28 cellular contexts compared by ENCODE assay signal in the genomic region with DNA sequence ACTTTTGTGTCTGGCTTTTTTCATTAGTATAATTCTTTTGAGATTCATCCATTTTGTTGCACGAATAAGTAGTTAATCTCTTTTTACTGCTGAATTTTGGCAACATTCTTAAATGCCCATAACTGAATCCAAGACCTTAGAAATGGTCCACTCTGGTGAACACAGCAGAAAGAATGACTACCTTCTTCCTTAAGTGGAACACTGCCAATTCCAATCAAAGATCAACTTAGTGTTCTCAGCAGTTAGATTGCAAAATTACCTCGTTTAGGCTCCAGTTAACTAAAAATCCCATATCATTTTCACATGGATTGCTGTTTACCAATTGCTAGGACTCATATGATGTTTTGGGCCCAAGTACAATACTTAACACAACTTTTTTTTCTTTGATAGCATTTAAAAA.
"Had no signal": no experiment of that assay in that cellular context is flagged by ENCODE, and none has a peak within 500 bp of the region (broad histone marks: within the 10 kb centered on the region; RNA-seq: fewer than 3 reads in every experiment).

No MANE protein-coding gene starts in this region.

- H3K36me3 ChIP-seq: neutrophil, pancreas, prostate gland, spleen, stomach, suprapubic skin, tibial artery, transverse colon, upper lobe of right lung, uterus had no signal

- H3K9me3 ChIP-seq: neutrophil, pancreas, prostate gland, spleen, stomach, suprapubic skin, testis, tibial artery, transverse colon, upper lobe of right lung, uterus had no signal

- ATAC-seq: naive thymus-derived CD8-positive, alpha-beta T cell; natural killer cell treated with Interleukin-12 subunit alpha and Interleukin-12 subunit beta and Interleukin-15 and Interleukin-18, amount 100 ng/mL, for 72 hours; pancreas; right cardiac atrium; sciatic nerve; stimulated activated memory B cell treated with anti-CD40 and anti-IgM and Interleukin-4, amounts not matched to agents 10 μg/mL and 1 μg/mL and 100 μg/mL, for 72 hours; upper lobe of right lung had no signal

- H3K4me3 ChIP-seq: pancreas, prostate gland, skin epidermis, smooth muscle cell, spleen, stomach, suprapubic skin, testis, tibial artery, transverse colon, upper lobe of right lung, uterus had no signal

- DNase-seq: naive B cell; naive thymus-derived CD8-positive, alpha-beta T cell; nephron progenitor cell; nucleus accumbens; pancreas; right cardiac atrium; spleen; stimulated activated CD4-positive, alpha-beta T cell treated with anti-CD3 and anti-CD28 coated beads, Interleukin-12 subunit alpha, Interleukin-12 subunit beta, amount 100 ng/mL, for 4 hours; stimulated activated CD4-positive, alpha-beta T cell treated with anti-CD3 and anti-CD28 coated beads, Interleukin-1b, Interleukin-23, amount 100 ng/mL, for 48 hours; stimulated activated CD4-positive, alpha-beta T cell treated with anti-CD3 and anti-CD28 coated beads, Interleukin-4, amount 100 ng/mL, for 1 hour; stimulated activated CD4-positive, alpha-beta T cell treated with anti-CD3 and anti-CD28 coated beads, Interleukin-4, amount 100 ng/mL, for 4 hours; stimulated activated CD8-positive, alpha-beta memory T cell treated with anti-CD3 and anti-CD28 coated beads, Interleukin-4, amount 100 ng/mL, for 48 hours; stimulated activated naive CD4-positive, alpha-beta T cell treated with Interleukin-2 at 50 U/mL for 16 hours; stomach; substantia nigra; testis; tibial artery; transverse colon; upper lobe of right lung; uterus had no signal

- H3K27me3 ChIP-seq: neutrophil, pancreas, stomach, suprapubic skin, testis, tibial artery, transverse colon, upper lobe of right lung, uterus had no signal

- H3K4me1 ChIP-seq: pancreas, prostate gland, spleen, stomach, suprapubic skin, testis, tibial artery, transverse colon, upper lobe of right lung, uterus had no signal

- H3K27ac ChIP-seq: neutrophil, pancreas, prostate gland, skin epidermis, spleen, stomach, suprapubic skin, testis, tibial artery, transverse colon, upper lobe of right lung, uterus had no signal
